Comparison of ENCODE assay signal across 11 cellular contexts in the genomic region with DNA sequence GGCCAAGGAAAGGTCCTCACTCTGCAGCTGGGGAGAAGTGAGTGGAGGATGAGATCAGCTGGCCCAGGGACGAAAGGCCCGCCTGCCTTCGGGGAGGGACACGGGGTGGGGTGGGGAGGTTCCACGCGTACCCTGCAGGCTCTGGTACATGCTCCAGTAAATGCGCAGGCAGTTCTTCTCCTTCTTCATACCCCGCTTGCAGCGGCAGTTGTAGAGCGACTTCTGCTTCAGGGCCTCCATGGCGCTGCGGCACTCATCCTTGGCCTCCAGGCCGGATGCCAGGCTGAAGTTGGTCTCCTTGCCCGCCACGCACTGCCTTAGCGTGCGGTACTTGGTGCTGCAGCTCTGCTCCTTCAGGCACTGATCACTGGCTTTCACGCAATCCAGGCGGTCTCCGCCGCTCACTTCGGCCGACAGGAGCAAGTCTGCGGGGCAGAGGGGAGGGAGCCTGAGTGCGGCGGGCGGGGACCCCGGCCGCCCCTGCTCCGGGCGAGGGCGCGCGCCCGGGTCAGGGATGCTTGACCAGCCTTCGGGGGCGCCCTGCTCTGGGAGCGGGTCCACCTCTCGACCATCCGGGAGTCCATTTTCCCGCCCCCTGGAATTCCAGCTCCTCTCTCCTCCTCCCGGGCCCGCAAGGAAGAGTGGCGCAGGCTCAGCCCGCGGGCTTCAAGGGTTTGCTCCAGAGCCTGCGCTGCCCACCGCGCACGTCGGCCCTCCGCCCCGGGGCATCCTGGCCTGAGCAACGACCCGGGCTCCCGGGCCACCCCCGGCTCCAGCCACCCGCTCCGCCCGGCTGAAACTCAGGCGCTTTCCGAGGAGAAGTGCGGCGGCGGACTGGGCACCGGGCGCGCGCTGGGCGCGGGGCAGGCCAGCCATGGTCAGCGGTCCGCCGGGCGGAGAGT. TPM values are rescaled to one million over a fixed set of nuclear protein-coding genes. Genes with fewer than 3 reads are reported as not detected.
A peak's percentile ranks its signal among the peaks of the same experiment; 100 is the strongest.
DNase-seq lines count a peak whose midpoint lies in the region; ATAC-seq and TF ChIP-seq lines count a peak whose summit lies in the region.
"Had no signal": no experiment of that assay in that cellular context is flagged by ENCODE, and none has a peak within 500 bp of the region (broad histone marks: within the 10 kb centered on the region; RNA-seq: fewer than 3 reads in every experiment).

No MANE protein-coding gene starts in this region.

- peak; percentile 74 for ATAC-seq in sciatic nerve

- H3K4me3 ChIP-seq in astrocyte of the spinal cord (ENCODE audit: low read depth, low read length) = peak overlapping the region; percentile 53

- TF ChIP-seq CTCF in astrocyte of the spinal cord (IDR thresholded peaks at IDR 0.05; ENCODE audit: low read depth, low read length) = no peak

- DNase-seq in EL = peak; percentile 62
- DNase-seq in astrocyte of the spinal cord (ENCODE audit: low read depth, low spot score) = no peak
- peak; percentile 58 for DNase-seq in iPS-NIHi11 (ENCODE audit: low spot score)
- peak; percentile 64 for DNase-seq in sciatic nerve (ENCODE audit: low spot score)
- DNase-seq in NOMO-1 (lab: John Stamatoyannopoulos, UW; ENCODE audit: unreplicated experiment in 2 of 2) = no peak
- DNase-seq in NCI-H2081 treated with DMSO at 0.1 percent for 48 hours (lab: John Stamatoyannopoulos, UW) = no peak
- no peak for DNase-seq in stimulated activated CD4-positive, alpha-beta T cell treated with anti-CD3 and anti-CD28 coated beads, Interleukin-2, amount 100 ng/mL, for 24 hours
- DNase-seq in T-helper 2 cell = no peak
- DNase-seq: activated effector memory CD4-positive, alpha-beta T cell treated with Interleukin-2 at 50 U/mL for 16 hours; stimulated activated CD4-positive, alpha-beta T cell treated with anti-CD3 and anti-CD28 coated beads, Interleukin-12 subunit alpha, Interleukin-12 subunit beta, amount 100 ng/mL, for 4 hours had no signal

- intact Hi-C loops in sciatic nerve (cut with DNase I) = no loop called here

- in situ Hi-C loops in astrocyte of the spinal cord (cut with HindIII; ENCODE audit: low sequenced_read_pairs) = no loop called here

RNA-seq across cellular contexts. Expression of a gene that starts 2.1 kb away (rescaled TPM):
- total RNA-seq in sciatic nerve = 65.8 TPM
- total RNA-seq: T-helper 1 cell treated with Interleukin-12 subunit alpha and Interleukin-12 subunit beta and Interleukin-4 antibody, amounts not matched to agents 30 ng/mL and 1 ng/mL, for 36 hours had no signal

RNA-seq across cellular contexts. Expression of a gene that starts 53.3 kb away (rescaled TPM):
- not detected for total RNA-seq in sciatic nerve
- total RNA-seq: T-helper 1 cell treated with Interleukin-12 subunit alpha and Interleukin-12 subunit beta and Interleukin-4 antibody, amounts not matched to agents 30 ng/mL and 1 ng/mL, for 36 hours had no signal

Comparison
In these comparisons a context has a peak if more than half of its experiments do, and no peak if none do; other contexts are left out.
1. DNase-seq: peak in EL (single experiment), iPS-NIHi11 (single experiment) and sciatic nerve (single experiment); none in astrocyte of the spinal cord (single experiment), NOMO-1 (0 of 2), NCI-H2081 treated with DMSO at 0.1 percent for 48 hours (single experiment), stimulated activated CD4-positive, alpha-beta T cell treated with anti-CD3 and anti-CD28 coated beads, Interleukin-2, amount 100 ng/mL, for 24 hours (0 of 2) and T-helper 2 cell (0 of 5).